13 cellular contexts compared by ENCODE assay signal in genomic region chr1:184299796-184300195, GRCh38.
A peak's percentile ranks its signal among the peaks of the same experiment; 100 is the strongest.
DNase-seq lines count a peak whose midpoint lies in the region; ATAC-seq and TF ChIP-seq lines count a peak whose summit lies in the region.
"Had no signal": no experiment of that assay in that cellular context is flagged by ENCODE, and none has a peak within 500 bp of the region (broad histone marks: within the 10 kb centered on the region; RNA-seq: fewer than 3 reads in every experiment).

No MANE protein-coding gene starts in this region.

- H3K14ac ChIP-seq in mesenchymal stem cell (ENCODE audit: low read length in 2 of 2) = no peak overlapping the region

- no peaks in the 10 kb centered on the region for H3K79me1 ChIP-seq in mesenchymal stem cell (replicated peaks; ENCODE audit: low read length, poor library complexity, severe bottlenecking)

- 89% methylated on average over 2 of the region's 2 CpGs for WGBS in SK-N-SH (ENCODE audit: low lambda C conversion rate)
- WGBS in mesenchymal stem cell = 100% methylated on average over 1 of the region's 2 CpGs
- 76% methylated on average over 2 of the region's 2 CpGs for WGBS in prostate gland

- peak overlapping the region; percentile 55; the same call in 1 of the 2 replicates for H3K4me3 Mint-ChIP-seq in HFFc6
- H3K4me3 Mint-ChIP-seq: CD8-positive, alpha-beta T cell; H9 had no signal

- no peak for TF ChIP-seq RAD21 in SK-N-SH (IDR thresholded peaks at IDR 0.05; ENCODE audit: low read length)

- no peak overlapping the region for H2BK15ac ChIP-seq in mesenchymal stem cell (ENCODE audit: low read depth, poor library complexity, severe bottlenecking)

- H2BK12ac ChIP-seq in mesenchymal stem cell (ENCODE audit: low read length in 2 of 2) = peak overlapping the region; percentile 49 to 82

- H2BK5ac ChIP-seq in mesenchymal stem cell (ENCODE audit: low read depth, low read length, poor library complexity, severe bottlenecking) = no peak overlapping the region

- H3K27ac ChIP-seq in AG04450 (ENCODE audit: low read depth, low read length) (peak overlapping the region; percentile 55), SK-N-SH (ENCODE audit: low read depth in 2 of 2, low read length in 1 of 2) (peak overlapping the region; percentile 73 to 94; a peak in 3 of 4 replicates), mesenchymal stem cell (ENCODE audit: low read length, poor library complexity, severe bottlenecking) (peak overlapping the region; percentile 54), prostate gland (no peak overlapping the region)
- H3K27ac ChIP-seq: PC-9 had no signal

- peak overlapping the region; percentile 71 for H3K4me2 ChIP-seq in SK-N-SH
- H3K4me2 ChIP-seq in mesenchymal stem cell (ENCODE audit: low read length, poor library complexity, severe bottlenecking) = no peak overlapping the region
- H3K4me2 ChIP-seq: PC-9 had no signal

- no peak overlapping the region for H4K91ac ChIP-seq in mesenchymal stem cell (ENCODE audit: low read length)

- no peaks in the 10 kb centered on the region for H4K20me1 ChIP-seq in SK-N-SH (ENCODE audit: insufficient read depth)

- no peaks in the 10 kb centered on the region for H3K9me2 ChIP-seq in SK-N-SH

- CTCF ChIA-PET in AG04450 (lab: Charles Lee) = interaction anchor here (1.0 kb wide), 1 partner anchor 364 kb away, joined by 5 read pairs; no protein-coding TSS in a partner anchor
- CTCF ChIA-PET in SK-N-SH (lab: Yijun Ruan, JAX) = no interaction called here

- intact Hi-C loops in prostate gland (cut with DNase I) = no loop called here

- no peak for TF ChIP-seq EP300 in SK-N-SH (IDR thresholded peaks at IDR 0.05; ENCODE audit: borderline replicate concordance in 1 of 2, low read depth in 1 of 2, low read length in 1 of 2)

- no peaks in the 10 kb centered on the region for H3K36me3 ChIP-seq in SK-N-SH (replicated peaks in 1 of 2; ENCODE audit: control insufficient read depth in 1 of 2, insufficient read depth in 2 of 2, low read length in 1 of 2)
- H3K36me3 ChIP-seq in mesenchymal stem cell (ENCODE audit: control insufficient read depth in 1 of 2, insufficient read depth in 2 of 2, low read depth in 1 of 2, low read length in 2 of 2) = no peaks in the 10 kb centered on the region
- no peaks in the 10 kb centered on the region for H3K36me3 ChIP-seq in prostate gland

- H3K79me2 ChIP-seq in SK-N-SH (ENCODE audit: insufficient read depth) = no peaks in the 10 kb centered on the region

- H2AFZ ChIP-seq in SK-N-SH (ENCODE audit: low read depth) (no peak overlapping the region), mesenchymal stem cell (ENCODE audit: low read depth, low read length) (no peak overlapping the region)
- H2AFZ ChIP-seq: PC-9 had no signal

- peak overlapping the region; percentile 81 for H3K27ac Mint-ChIP-seq in HFFc6
- H3K27ac Mint-ChIP-seq: CD8-positive, alpha-beta T cell; H9 had no signal

- no peak for ATAC-seq in GM21717 (IDR thresholded peaks at IDR 0.05; ENCODE audit: unreplicated experiment)
- ATAC-seq: CD8-positive, alpha-beta T cell had no signal

- H3K4me1 ChIP-seq in SK-N-SH (ENCODE audit: control insufficient read depth in 1 of 2, insufficient read depth in 2 of 2, low read depth in 1 of 2, low read length in 1 of 2) (peaks cover 36 to 47% of the 10 kb centered on the region in 2 experiments), mesenchymal stem cell (ENCODE audit: control insufficient read depth, insufficient read depth, low read depth, low read length) (peaks cover 11% of the 10 kb centered on the region), prostate gland (replicated peaks) (no peaks in the 10 kb centered on the region)

- H3F3A ChIP-seq in SK-N-SH (replicated peaks; ENCODE audit: insufficient read depth) = peaks cover 18% of the 10 kb centered on the region

- H3K9me3 ChIP-seq in AG04450 (ENCODE audit: control insufficient read depth, insufficient read depth, low read length) (no peaks in the 10 kb centered on the region), SK-N-SH (no peaks in the 10 kb centered on the region), mesenchymal stem cell (ENCODE audit: control insufficient read depth, low read length) (peaks cover 17% of the 10 kb centered on the region), prostate gland (no peaks in the 10 kb centered on the region)

- H3K27me3 ChIP-seq in AG04450 (ENCODE audit: control insufficient read depth, insufficient read depth, low read length) (no peaks in the 10 kb centered on the region), SK-N-SH (ENCODE audit: insufficient read depth) (no peaks in the 10 kb centered on the region), mesenchymal stem cell (ENCODE audit: control insufficient read depth in 1 of 2, insufficient read depth in 1 of 2, low read length in 2 of 2) (no peaks in the 10 kb centered on the region), prostate gland (replicated peaks; ENCODE audit: insufficient read depth) (no peaks in the 10 kb centered on the region)

- in situ Hi-C loops in ACHN (cut with HindIII; ENCODE audit: low pct_ligation_motif_present, low pct_unique_long_range_greater_than_20kb, low sequenced_read_pairs) = no loop called here

- H2AK5ac ChIP-seq in mesenchymal stem cell (ENCODE audit: low read length, severe bottlenecking) = peak overlapping the region; percentile 43

- no peak for DNase-seq in AG04450 (ENCODE audit: low read depth, low spot score)
- DNase-seq in HFFc6 = no peak
- DNase-seq in SK-N-SH = no peak
- no peak for DNase-seq in mesenchymal stem cell
- DNase-seq in ACHN = no peak
- DNase-seq in NCI-H1105 (lab: John Stamatoyannopoulos, UW) = no peak
- no peak for DNase-seq in prostate gland (ENCODE audit: low spot score)
- DNase-seq: CD8-positive, alpha-beta T cell; H9; Kasumi-1; NCI-H1436 treated with DMSO at 0.1 percent for 48 hours; PC-9 had no signal

- no peak overlapping the region for H4K8ac ChIP-seq in mesenchymal stem cell (ENCODE audit: low read length)

- peaks cover 11% of the 10 kb centered on the region for H3K9me3 Mint-ChIP-seq in HFFc6

- H2BK120ac ChIP-seq in mesenchymal stem cell (ENCODE audit: low read depth, low read length) = no peak overlapping the region

- H3K4ac ChIP-seq in mesenchymal stem cell (ENCODE audit: low read depth in 1 of 2, low read length in 2 of 2) = peak overlapping the region in 1 of 2 experiments; percentile 13

- peaks cover 62% of the 10 kb centered on the region for H3K4me1 Mint-ChIP-seq in HFFc6 (ENCODE audit: low read depth)

- POLR2A ChIA-PET in AG04450 (lab: Yijun Ruan, JAX) = no interaction called here
- POLR2A ChIA-PET in SK-N-SH (lab: Yijun Ruan, JAX) = no interaction called here

- H3K4me3 ChIP-seq in AG04450 (ENCODE audit: low read depth, low read length) (no peak overlapping the region), SK-N-SH (ENCODE audit: low read depth in 2 of 2, low read length in 1 of 2) (peak overlapping the region in 1 of 2 experiments; percentile 1; a peak in 1 of 4 replicates), mesenchymal stem cell (ENCODE audit: insufficient read depth in 1 of 2, low read depth in 1 of 2, low read length in 2 of 2) (no peak overlapping the region), prostate gland (no peak overlapping the region)
- H3K4me3 ChIP-seq: PC-9 had no signal

- H3K9ac ChIP-seq in SK-N-SH (no peak overlapping the region), mesenchymal stem cell (ENCODE audit: low read length) (peak overlapping the region; percentile 2)

- TF ChIP-seq CTCF in AG04450 (IDR thresholded peaks at IDR 0.05; ENCODE audit: low read depth, low read length) = no peak
- TF ChIP-seq CTCF in HFFc6 (IDR thresholded peaks at IDR 0.05) = no peak
- TF ChIP-seq CTCF in SK-N-SH (IDR thresholded peaks at IDR 0.05) = no peak
- no peak for TF ChIP-seq CTCF in prostate gland (IDR thresholded peaks at IDR 0.05)

- no peak overlapping the region for H3K18ac ChIP-seq in mesenchymal stem cell (ENCODE audit: low read depth in 1 of 2, low read length in 2 of 2)

- no peaks in the 10 kb centered on the region; the same call in none of the 2 replicates for H3K27me3 Mint-ChIP-seq in HFFc6 (ENCODE audit: insufficient read depth)

- peaks cover 22% of the 10 kb centered on the region for H3K36me3 Mint-ChIP-seq in HFFc6 (ENCODE audit: low read depth)
- H3K36me3 Mint-ChIP-seq: CD8-positive, alpha-beta T cell had no signal

- H3K23ac ChIP-seq in mesenchymal stem cell (ENCODE audit: low read length in 2 of 2) = no peak overlapping the region

- TF ChIP-seq POLR2A in prostate gland (IDR thresholded peaks at IDR 0.05) = no peak

TF ChIP-seq in SK-N-SH, 30 proteins besides CTCF, POLR2A, EP300 and RAD21 (continues in another document):
- no peak for TF ChIP-seq NRF1 (IDR thresholded peaks at IDR 0.05; ENCODE audit: low read depth, low read length)
- TF ChIP-seq CHD2 (IDR thresholded peaks at IDR 0.05; ENCODE audit: low read length, partially characterized antibody) = no peak
- no peak for TF ChIP-seq NFIC (IDR thresholded peaks at IDR 0.05; ENCODE audit: borderline replicate concordance)
- no peak for TF ChIP-seq JUND (IDR thresholded peaks at IDR 0.05)
- no peak for TF ChIP-seq USF1 (IDR thresholded peaks at IDR 0.05; ENCODE audit: borderline replicate concordance, low read depth)
- TF ChIP-seq TAF1 (IDR thresholded peaks at IDR 0.05; ENCODE audit: borderline replicate concordance, low read depth, low read length) = no peak
- TF ChIP-seq ZBTB33 (IDR thresholded peaks at IDR 0.05; ENCODE audit: borderline replicate concordance, low read depth) = no peak
- no peak for TF ChIP-seq RCOR1 (IDR thresholded peaks at IDR 0.05; ENCODE audit: low read length)

Comparison
In these comparisons a context has a peak if more than half of its experiments do, and no peak if none do; other contexts are left out.
1. H3K27ac ChIP-seq: peak in AG04450 (single experiment), SK-N-SH (2 of 2) and mesenchymal stem cell (single experiment); none in prostate gland (0 of 2).